14 cellular contexts compared by ENCODE assay signal in genomic region chr2:174590346-174590745, GRCh38. TPM values are rescaled to one million over a fixed set of nuclear protein-coding genes. Genes with fewer than 3 reads are reported as not detected.
DNase-seq lines count a peak whose midpoint lies in the region; ATAC-seq and TF ChIP-seq lines count a peak whose summit lies in the region.
"Had no signal": no experiment of that assay in that cellular context is flagged by ENCODE, and none has a peak within 500 bp of the region (broad histone marks: within the 10 kb centered on the region; RNA-seq: fewer than 3 reads in every experiment).

No MANE protein-coding gene starts in this region.

- CTCF ChIA-PET in activated CD4-positive, alpha-beta memory T cell treated with anti-CD3 and anti-CD28 coated beads for 36 hours (lab: Charles Lee): interaction anchor here (0.6 to 3.0 kb wide), 5 partner anchors 9 to 98 kb away, joined by 3 to 17 read pairs (median 7); no protein-coding TSS in a partner anchor

- DNase-seq in activated naive CD4-positive, alpha-beta T cell treated with anti-CD3 and anti-CD28 coated beads, Interleukin-2, amount 50 U/mL, for 16 hours: no peak
- no peak for DNase-seq in activated CD4-positive, alpha-beta memory T cell treated with anti-CD3 and anti-CD28 coated beads for 36 hours
- DNase-seq in immature natural killer cell (no peak), upper lobe of left lung (no peak), T1000 (lab: John Stamatoyannopoulos, UW) (no peak), occipital lobe (lab: John Stamatoyannopoulos, UW) (no peak)
- DNase-seq: DMS153, foreskin melanocyte, GOT3, NCI-H2227 treated with DMSO at 0.1 percent for 48 hours had no signal

- TF ChIP-seq POLR2A in upper lobe of left lung (IDR thresholded peaks at IDR 0.05): peak in 1 of 4 donors; percentile 11

- peak overlapping the region; percentile 96 for H3K27ac Mint-ChIP-seq in activated naive CD4-positive, alpha-beta T cell treated with anti-CD3 and anti-CD28 coated beads, Interleukin-2, amount 50 U/mL, for 24 hours
- peak overlapping the region; percentile 96 for H3K27ac Mint-ChIP-seq in activated CD4-positive, alpha-beta memory T cell treated with anti-CD3 and anti-CD28 coated beads for 36 hours
- peak overlapping the region; percentile 91 to 99 (median 98) for H3K27ac Mint-ChIP-seq in immature natural killer cell
- H3K27ac Mint-ChIP-seq: brain had no signal

- peaks cover 84% of the 10 kb centered on the region for H3K4me1 Mint-ChIP-seq in activated naive CD4-positive, alpha-beta T cell treated with anti-CD3 and anti-CD28 coated beads, Interleukin-2, amount 50 U/mL, for 24 hours
- peaks cover 82% of the 10 kb centered on the region for H3K4me1 Mint-ChIP-seq in activated CD4-positive, alpha-beta memory T cell treated with anti-CD3 and anti-CD28 coated beads for 36 hours (ENCODE audit: low read depth)
- peaks cover 88 to 97% of the 10 kb centered on the region in 2 donors for H3K4me1 Mint-ChIP-seq in immature natural killer cell

- no peaks in the 10 kb centered on the region for H3K27me3 ChIP-seq in upper lobe of left lung
- H3K27me3 ChIP-seq: SJSA1 had no signal

- no peak for TF ChIP-seq CTCF in upper lobe of left lung (IDR thresholded peaks at IDR 0.05)

- 66 to 91% methylated on average over 3 to 4 of the region's 4 CpGs for WGBS in upper lobe of left lung, 2 donors

- H3K4me3 ChIP-seq in upper lobe of left lung: no peak overlapping the region
- H3K4me3 ChIP-seq: SJSA1 had no signal

- H3K27ac ChIP-seq in upper lobe of left lung: peak overlapping the region in 3 of 4 donors; percentile 27 to 55 (median 28)
- H3K27ac ChIP-seq: SJSA1 had no signal

- no peaks in the 10 kb centered on the region for H3K27me3 Mint-ChIP-seq in activated naive CD4-positive, alpha-beta T cell treated with anti-CD3 and anti-CD28 coated beads, Interleukin-2, amount 50 U/mL, for 24 hours
- no peaks in the 10 kb centered on the region for H3K27me3 Mint-ChIP-seq in activated CD4-positive, alpha-beta memory T cell treated with anti-CD3 and anti-CD28 coated beads for 36 hours
- peaks cover 7 to 32% (median 26%) of the 10 kb centered on the region in 3 donors for H3K27me3 Mint-ChIP-seq in immature natural killer cell (ENCODE audit: low read depth in 3 of 3)
- H3K27me3 Mint-ChIP-seq: brain had no signal

- H3K9me3 Mint-ChIP-seq in activated naive CD4-positive, alpha-beta T cell treated with anti-CD3 and anti-CD28 coated beads, Interleukin-2, amount 50 U/mL, for 24 hours: no peaks in the 10 kb centered on the region
- H3K9me3 Mint-ChIP-seq in activated CD4-positive, alpha-beta memory T cell treated with anti-CD3 and anti-CD28 coated beads for 36 hours: no peaks in the 10 kb centered on the region
- no peaks in the 10 kb centered on the region for H3K9me3 Mint-ChIP-seq in immature natural killer cell

- intact Hi-C loops in activated CD4-positive, alpha-beta memory T cell treated with anti-CD3 and anti-CD28 coated beads for 36 hours (cut with micrococcal nuclease): loop anchor here (5.0 kb wide), 1 partner anchor 628 kb away; no protein-coding TSS in a partner anchor

- H3K36me3 ChIP-seq in upper lobe of left lung: no peaks in the 10 kb centered on the region

- ATAC-seq in upper lobe of left lung (ENCODE audit: low FRiP score in 2 of 2) (no peak), HG02763 (IDR thresholded peaks at IDR 0.05; ENCODE audit: unreplicated experiment) (no peak)

- POLR2A ChIA-PET in activated CD4-positive, alpha-beta memory T cell treated with anti-CD3 and anti-CD28 coated beads for 36 hours (lab: Charles Lee): no interaction called here

- H3K9me3 ChIP-seq in upper lobe of left lung: no peaks in the 10 kb centered on the region
- H3K9me3 ChIP-seq: SJSA1 had no signal

- H3K36me3 Mint-ChIP-seq in activated naive CD4-positive, alpha-beta T cell treated with anti-CD3 and anti-CD28 coated beads, Interleukin-2, amount 50 U/mL, for 24 hours: peaks cover 5% of the 10 kb centered on the region
- peaks cover 27% of the 10 kb centered on the region for H3K36me3 Mint-ChIP-seq in activated CD4-positive, alpha-beta memory T cell treated with anti-CD3 and anti-CD28 coated beads for 36 hours
- peaks cover 4 to 35% (median 20%) of the 10 kb centered on the region in 3 donors for H3K36me3 Mint-ChIP-seq in immature natural killer cell
- H3K36me3 Mint-ChIP-seq: brain had no signal

- peak overlapping the region; percentile 62 for H3K4me3 Mint-ChIP-seq in activated naive CD4-positive, alpha-beta T cell treated with anti-CD3 and anti-CD28 coated beads, Interleukin-2, amount 50 U/mL, for 24 hours
- H3K4me3 Mint-ChIP-seq in activated CD4-positive, alpha-beta memory T cell treated with anti-CD3 and anti-CD28 coated beads for 36 hours: no peak overlapping the region
- H3K4me3 Mint-ChIP-seq in immature natural killer cell: peak overlapping the region; percentile 77 to 90 (median 87)
- H3K4me3 Mint-ChIP-seq: brain had no signal

- TF ChIP-seq EP300 in upper lobe of left lung (IDR thresholded peaks at IDR 0.05): no peak

- H3K4me1 ChIP-seq in upper lobe of left lung: peaks cover 0 to 28% (median 12%) of the 10 kb centered on the region in 4 donors

RNA-seq across cellular contexts. Expression of gene WIPF1, which starts 7.3 kb away (rescaled TPM):
- 100 to 1,000 TPM; 170 to 183 TPM for total RNA-seq in activated CD4-positive, alpha-beta memory T cell treated with anti-CD3 and anti-CD28 coated beads for 36 hours
- 100 to 1,000 TPM in 2 of 3 donors, 10 to 100 TPM in 1; 93.7 to 252 (median 131) TPM for polyA plus RNA-seq in immature natural killer cell
- total RNA-seq in upper lobe of left lung: 10 to 100 TPM; 25.1 to 79.0 (median 48.9) TPM
- total RNA-seq in occipital lobe: 2.7 TPM
